Comparison of ENCODE assay signal across 8 cellular contexts in the genomic region with DNA sequence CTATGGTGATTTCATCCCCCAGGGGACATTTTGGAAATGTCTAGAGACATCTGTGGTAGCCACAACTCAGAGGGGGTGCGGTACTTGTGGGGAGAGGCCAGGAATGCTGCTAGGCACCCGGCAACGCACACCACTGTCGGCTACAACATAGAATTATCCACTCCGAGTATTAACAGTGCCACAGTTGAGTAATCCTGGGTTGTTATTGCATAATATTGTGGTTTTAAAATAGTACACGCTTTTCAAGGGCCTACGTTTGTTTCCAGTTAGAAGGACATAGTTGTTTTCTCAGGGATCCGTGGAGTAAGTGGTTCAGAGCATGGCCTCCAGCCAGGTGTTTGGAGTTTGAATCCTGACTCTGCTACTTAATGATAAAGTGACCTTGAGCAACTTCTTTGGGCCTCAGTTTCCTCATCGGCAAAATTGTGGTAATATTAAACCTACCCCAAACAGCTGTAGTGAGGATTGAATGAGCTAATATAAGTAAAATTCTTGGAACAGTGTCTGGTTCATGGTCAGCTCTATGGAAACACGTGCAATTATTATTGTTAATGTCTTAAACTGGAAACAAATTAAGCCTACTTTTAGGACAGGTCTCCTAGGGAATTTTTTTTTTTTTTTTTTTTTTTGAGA. TPM values are rescaled to one million over a fixed set of nuclear protein-coding genes. Genes with fewer than 3 reads are reported as not detected.
DNase-seq lines count a peak whose midpoint lies in the region; ATAC-seq and TF ChIP-seq lines count a peak whose summit lies in the region.

No MANE protein-coding gene starts in this region.

- no peaks in the 10 kb centered on the region for H3K27me3 ChIP-seq in A673 (replicated peaks; ENCODE audit: insufficient read depth, low read depth, low read length, poor library complexity)
- H3K27me3 ChIP-seq in Panc1 (ENCODE audit: control insufficient read depth, insufficient read depth, low read length) = no peaks in the 10 kb centered on the region
- H3K27me3 ChIP-seq in Caco-2 (replicated peaks; ENCODE audit: control insufficient read depth, insufficient read depth, low read length) = no peaks in the 10 kb centered on the region

- H3K4me3 ChIP-seq in A673 (ENCODE audit: low read depth, low read length, poor library complexity, severe bottlenecking) = no peak overlapping the region
- H3K4me3 ChIP-seq in Panc1 (ENCODE audit: low read depth in 2 of 2, low read length in 2 of 2) = no peak overlapping the region
- no peak overlapping the region for H3K4me3 ChIP-seq in fibroblast of the aortic adventitia (ENCODE audit: low read depth, low read length)
- H3K4me3 ChIP-seq in retinal pigment epithelial cell (ENCODE audit: low read length) = no peak overlapping the region
- no peak overlapping the region for H3K4me3 ChIP-seq in Caco-2 (ENCODE audit: low read depth, low read length)

- intact Hi-C loops in A673 (cut with micrococcal nuclease; ENCODE audit: unreplicated experiment) (no loop called here), Panc1 (cut with micrococcal nuclease; ENCODE audit: unreplicated experiment) (no loop called here), Caco-2 (cut with micrococcal nuclease; ENCODE audit: unreplicated experiment) (no loop called here)

- BruUV-seq in A673 (replicated peaks; lab: Mats Ljungman, UMichigan) (no TSS peak), Panc1 (replicated peaks; lab: Mats Ljungman, UMichigan) (no TSS peak), Caco-2 (replicated peaks; lab: Mats Ljungman, UMichigan) (no TSS peak)

- H3K4me1 ChIP-seq in A673 (ENCODE audit: insufficient read depth, low read length, poor library complexity, severe bottlenecking) (peaks cover 15% of the 10 kb centered on the region), Panc1 (ENCODE audit: control insufficient read depth, insufficient read depth, low read length) (peaks cover 4% of the 10 kb centered on the region; the same call in 1 of the 2 replicates), Caco-2 (no peaks in the 10 kb centered on the region)

- H3K36me3 Mint-ChIP-seq in Caco-2 (ENCODE audit: insufficient read depth, unreplicated experiment) = peaks cover 6% of the 10 kb centered on the region

- no peaks in the 10 kb centered on the region for H3K27me3 Mint-ChIP-seq in Caco-2 (ENCODE audit: insufficient read depth, unreplicated experiment)

- no peak overlapping the region for H3K4me3 Mint-ChIP-seq in Caco-2 (ENCODE audit: unreplicated experiment)

- peak; percentile 92 for DNase-seq in A673 (ENCODE audit: low spot score)
- DNase-seq in HCEC 1CT = peak; percentile 96
- DNase-seq in Panc1 (ENCODE audit: low read depth, low spot score) = no peak
- DNase-seq in fibroblast of the aortic adventitia (ENCODE audit: low read depth) = peak; percentile 99
- peak; percentile 94 for DNase-seq in retinal pigment epithelial cell (ENCODE audit: low read depth)
- no peak for DNase-seq in Caco-2
- no peak for DNase-seq in RPMI8226

- no peak for TF ChIP-seq CTCF in A673 (conservative IDR thresholded peaks at IDR 0.05; ENCODE audit: low read depth, low read length)
- TF ChIP-seq CTCF in Panc1 (IDR thresholded peaks at IDR 0.05) = no peak
- TF ChIP-seq CTCF in fibroblast of the aortic adventitia (IDR thresholded peaks at IDR 0.05; ENCODE audit: insufficient read depth, low read length) = no peak
- TF ChIP-seq CTCF in retinal pigment epithelial cell (conservative IDR thresholded peaks at IDR 0.05; ENCODE audit: low read depth, low read length) = no peak
- TF ChIP-seq CTCF in Caco-2 (IDR thresholded peaks at IDR 0.05; ENCODE audit: insufficient read depth in 1 of 2, low read depth in 1 of 2, low read length in 1 of 2, severe bottlenecking in 1 of 2, unreplicated experiment in 1 of 2) = no peak

- no peaks in the 10 kb centered on the region for H3K4me1 Mint-ChIP-seq in Caco-2 (ENCODE audit: low read depth, unreplicated experiment)

- H3K9me3 Mint-ChIP-seq in Caco-2 (ENCODE audit: unreplicated experiment) = no peaks in the 10 kb centered on the region

- no peaks in the 10 kb centered on the region for H3K36me3 ChIP-seq in A673 (ENCODE audit: insufficient read depth, low read length, poor library complexity, severe bottlenecking)
- H3K36me3 ChIP-seq in Panc1 (ENCODE audit: control insufficient read depth, insufficient read depth, low read length) = no peaks in the 10 kb centered on the region
- H3K36me3 ChIP-seq in Caco-2 (ENCODE audit: control insufficient read depth, insufficient read depth, low read length) = no peaks in the 10 kb centered on the region

- H3K27ac ChIP-seq in A673 (ENCODE audit: low read depth, low read length, poor library complexity, severe bottlenecking) (peak overlapping the region; percentile 74), Panc1 (ENCODE audit: low read length) (peak overlapping the region; percentile 4; the same call in 1 of the 2 replicates)

- peaks cover 7% of the 10 kb centered on the region for H3K9me3 ChIP-seq in A673 (ENCODE audit: low read depth, low read length, poor library complexity, severe bottlenecking)
- no peaks in the 10 kb centered on the region for H3K9me3 ChIP-seq in Panc1 (ENCODE audit: control insufficient read depth, insufficient read depth, low read depth, low read length)
- peaks cover 8% of the 10 kb centered on the region; the same call in 1 of the 2 replicates for H3K9me3 ChIP-seq in Caco-2

- CTCF ChIA-PET in A673 (lab: Charles Lee) = no interaction called here
- CTCF ChIA-PET in Panc1 (lab: Charles Lee) = interaction anchor here (0.7 kb wide), 1 partner anchor 122 kb away, joined by 5 read pairs; no protein-coding TSS in a partner anchor
- CTCF ChIA-PET in Caco-2 (lab: Charles Lee) = interaction anchor here (0.6 kb wide), 1 partner anchor 42 kb away, joined by 5 read pairs; no protein-coding TSS in a partner anchor

- POLR2A ChIA-PET in A673 (lab: Charles Lee; ENCODE audit: low non-redundant PET) = interaction anchor here (0.7 kb wide), 1 partner anchor 9 kb away, joined by 12 read pairs; no protein-coding TSS in a partner anchor
- POLR2A ChIA-PET in Panc1 (lab: Charles Lee) = no interaction called here
- POLR2A ChIA-PET in Caco-2 (lab: Charles Lee) = no interaction called here

- in situ Hi-C loops in Panc1 (cut with HindIII; ENCODE audit: low pct_unique_long_range_greater_than_20kb, low sequenced_read_pairs) = no loop called here

- no peak overlapping the region for H3K27ac Mint-ChIP-seq in Caco-2 (ENCODE audit: unreplicated experiment)

- ATAC-seq in Panc1 (no peak), GM21390 (IDR thresholded peaks at IDR 0.05; ENCODE audit: unreplicated experiment) (no peak)

RNA-seq across cellular contexts. Expression of a gene that starts 24.5 kb away (rescaled TPM):
- total RNA-seq in A673 (2021) (1.2 TPM in 2 replicates), Panc1 (2021; ENCODE audit: unreplicated experiment) (7.7 TPM), fibroblast of the aortic adventitia (ENCODE audit: low replicate concordance) (10.5 and 42.8 TPM in 2 replicates), Caco-2 (2022) (20.9 and 26.8 TPM in 2 replicates)
- polyA plus RNA-seq in Panc1 (2012; ENCODE audit: insufficient read length) = 8.6 TPM

RNA-seq across cellular contexts. Expression of a gene that starts 25.1 kb away (rescaled TPM):
- total RNA-seq in A673 (2021) (not detected in 2 replicates), Panc1 (2021; ENCODE audit: unreplicated experiment) (not detected), fibroblast of the aortic adventitia (ENCODE audit: low replicate concordance) (0.18 and 0.41 TPM in 2 replicates), Caco-2 (2022) (not detected in 2 replicates)
- polyA plus RNA-seq in Panc1 (2012; ENCODE audit: insufficient read length) = not detected

RNA-seq across cellular contexts. Expression of a gene that starts 53.1 kb away (rescaled TPM):
- total RNA-seq in A673 (2021) (not detected in 2 replicates), Panc1 (2021; ENCODE audit: unreplicated experiment) (8.1 TPM), fibroblast of the aortic adventitia (ENCODE audit: low replicate concordance) (not detected in 2 replicates), Caco-2 (2022) (18.3 and 20.3 TPM in 2 replicates)
- 3.9 TPM for polyA plus RNA-seq in Panc1 (2012; ENCODE audit: insufficient read length)

Comparison
In these comparisons a context has a peak if more than half of its experiments do, and no peak if none do; other contexts are left out.
1. DNase-seq: peak in A673 (single experiment), HCEC 1CT (single experiment), fibroblast of the aortic adventitia (single experiment) and retinal pigment epithelial cell (single experiment); none in Panc1 (single experiment), Caco-2 (0 of 2) and RPMI8226 (single experiment).